Comparison of ENCODE assay signal across 22 cellular contexts in genomic region chr9:76245518-76245917, GRCh38.
"Had no signal": no experiment of that assay in that cellular context is flagged by ENCODE, and none has a peak within 500 bp of the region (broad histone marks: within the 10 kb centered on the region; RNA-seq: fewer than 3 reads in every experiment).

No MANE protein-coding gene starts in this region.

- DNase-seq: activated CD4-positive, alpha-beta T cell treated with anti-CD3 and anti-CD28 coated beads for 36 hours; activated CD4-positive, CD25-positive, alpha-beta regulatory T cell; activated effector memory CD4-positive, alpha-beta T cell treated with Interleukin-2 at 50 U/mL for 16 hours; activated naive CD4-positive, alpha-beta T cell treated with Interleukin-2 at 50 U/mL for 16 hours; aorta; body of pancreas; cerebellar nuclear complex; colonic mucosa; dorsolateral prefrontal cortex; effector memory CD8-positive, alpha-beta T cell; erythroblast; hippocampal formation; left cardiac atrium; left ventricle myocardium superior; naive B cell; nephron progenitor cell; pancreas; stimulated activated CD4-positive, alpha-beta T cell treated with anti-CD3 and anti-CD28 coated beads, Interleukin-15, amount 100 ng/mL, for 24 hours; stimulated activated naive CD4-positive, alpha-beta T cell treated with Interleukin-2 at 50 U/mL for 16 hours had no signal

- H3K27ac ChIP-seq: body of pancreas, colonic mucosa, dorsolateral prefrontal cortex, gastroesophageal sphincter, pancreas, prostate gland, tibial nerve had no signal

- H3K27me3 ChIP-seq: body of pancreas, colonic mucosa, gastroesophageal sphincter, pancreas, tibial nerve had no signal

- H3K4me3 ChIP-seq: body of pancreas, colonic mucosa, dorsolateral prefrontal cortex, gastroesophageal sphincter, pancreas, prostate gland, tibial nerve had no signal

- ATAC-seq: activated CD4-positive, alpha-beta T cell treated with anti-CD3 and anti-CD28 coated beads for 36 hours; body of pancreas; effector memory CD8-positive, alpha-beta T cell; gastroesophageal sphincter; left cardiac atrium; left ventricle myocardium superior; pancreas had no signal

- H3K36me3 ChIP-seq: colonic mucosa, gastroesophageal sphincter, pancreas, prostate gland, tibial nerve had no signal

- H3K4me1 ChIP-seq: body of pancreas, colonic mucosa, gastroesophageal sphincter, pancreas, prostate gland, tibial nerve had no signal

- H3K9me3 ChIP-seq: body of pancreas, colonic mucosa, gastroesophageal sphincter, pancreas, prostate gland, tibial nerve had no signal
